In the genomic region with DNA sequence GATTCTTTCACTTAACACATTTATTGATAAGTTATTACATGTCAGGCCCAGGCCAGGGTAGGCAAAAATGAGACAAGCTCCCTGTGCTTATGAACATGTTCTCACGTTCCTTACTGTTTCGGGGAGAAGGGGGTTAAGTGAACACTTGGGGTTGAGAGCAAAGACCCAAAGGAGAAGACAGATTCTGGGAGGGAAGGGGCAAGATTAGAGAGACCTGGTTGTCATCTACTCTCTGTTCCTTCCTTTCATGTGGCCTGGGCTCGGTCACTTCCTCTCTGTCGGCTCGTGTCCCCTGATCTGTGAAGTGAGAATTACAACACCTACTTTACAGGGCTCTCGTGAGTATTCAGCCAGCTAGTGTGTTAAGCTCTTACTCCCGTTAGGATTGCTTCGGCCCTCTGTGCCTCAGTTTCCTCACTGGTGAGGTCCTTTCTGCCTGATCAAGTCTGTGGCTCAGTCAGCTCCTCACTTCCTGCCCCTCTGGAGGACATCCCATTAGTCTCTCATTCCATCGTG, we compare ENCODE assay signal across 9 cellular contexts. TPM values are rescaled to one million over a fixed set of nuclear protein-coding genes. Genes with fewer than 3 reads are reported as not detected.
DNase-seq lines count a peak whose midpoint lies in the region; ATAC-seq and TF ChIP-seq lines count a peak whose summit lies in the region.
"Had no signal": no experiment of that assay in that cellular context is flagged by ENCODE, and none has a peak within 500 bp of the region (broad histone marks: within the 10 kb centered on the region; RNA-seq: fewer than 3 reads in every experiment).

No MANE protein-coding gene starts in this region.

- peaks cover 0 to 6% of the 10 kb centered on the region in 2 donors for H3K4me1 ChIP-seq in mucosa of rectum (ENCODE audit: control insufficient read depth in 2 of 2, insufficient read depth in 2 of 2, low read length in 2 of 2)

- no peaks in the 10 kb centered on the region for H3K36me3 ChIP-seq in mucosa of rectum (ENCODE audit: control insufficient read depth in 2 of 2, insufficient read depth in 2 of 2, low read length in 2 of 2)

- ATAC-seq in GM18505 (IDR thresholded peaks at IDR 0.05; ENCODE audit: unreplicated experiment) (peak; percentile 40), GM21576 (IDR thresholded peaks at IDR 0.05; ENCODE audit: unreplicated experiment) (peak; percentile 29), omental fat pad (ENCODE audit: low FRiP score) (no peak)

- H3K27me3 ChIP-seq in mucosa of rectum (ENCODE audit: control insufficient read depth in 2 of 2, insufficient read depth in 2 of 2, low read length in 2 of 2): no peaks in the 10 kb centered on the region

- H3K9ac ChIP-seq in mucosa of rectum (ENCODE audit: low read depth in 1 of 2, low read length in 2 of 2): peak overlapping the region in 1 of 2 donors; percentile 32

- H3K27ac ChIP-seq in mucosa of rectum (ENCODE audit: low read depth in 2 of 2, low read length in 2 of 2): peak overlapping the region; percentile 38 to 83

- no peak overlapping the region for H3K4me3 ChIP-seq in mucosa of rectum (ENCODE audit: low read length in 2 of 2)

- peak; percentile 94 for DNase-seq in NAMALWA (ENCODE audit: low spot score)
- DNase-seq in KG1 (lab: John Stamatoyannopoulos, UW): no peak
- no peak for DNase-seq in NCI-H2107 treated with DMSO at 0.1 percent for 48 hours (lab: John Stamatoyannopoulos, UW; ENCODE audit: unreplicated experiment)
- no peak for DNase-seq in stimulated activated CD4-positive, alpha-beta T cell treated with anti-CD3 and anti-CD28 coated beads, Interleukin-4, amount 100 ng/mL, for 1 hour
- no peak for DNase-seq in omental fat pad (ENCODE audit: low spot score)
- DNase-seq: stimulated activated naive CD4-positive, alpha-beta T cell treated with Interleukin-2 at 50 U/mL for 16 hours had no signal

- no peak for TF ChIP-seq CTCF in omental fat pad (IDR thresholded peaks at IDR 0.05)

- H3K9me3 ChIP-seq in mucosa of rectum (ENCODE audit: control insufficient read depth in 2 of 2, low read length in 2 of 2): no peaks in the 10 kb centered on the region

- peak; percentile 56 for TF ChIP-seq POLR2A in GM18505 (IDR thresholded peaks at IDR 0.05; ENCODE audit: borderline replicate concordance, extremely low read depth, insufficient read depth, insufficient read length)

RNA-seq across cellular contexts. Expression of a gene that starts 38.8 kb away (rescaled TPM):
- total RNA-seq in omental fat pad: 10 to 100 TPM in 3 of 4 donors, 1 to 10 TPM in 1; 8.3 to 59.6 (median 19.9) TPM
